Comparison of ENCODE assay signal across 35 cellular contexts in the genomic region with DNA sequence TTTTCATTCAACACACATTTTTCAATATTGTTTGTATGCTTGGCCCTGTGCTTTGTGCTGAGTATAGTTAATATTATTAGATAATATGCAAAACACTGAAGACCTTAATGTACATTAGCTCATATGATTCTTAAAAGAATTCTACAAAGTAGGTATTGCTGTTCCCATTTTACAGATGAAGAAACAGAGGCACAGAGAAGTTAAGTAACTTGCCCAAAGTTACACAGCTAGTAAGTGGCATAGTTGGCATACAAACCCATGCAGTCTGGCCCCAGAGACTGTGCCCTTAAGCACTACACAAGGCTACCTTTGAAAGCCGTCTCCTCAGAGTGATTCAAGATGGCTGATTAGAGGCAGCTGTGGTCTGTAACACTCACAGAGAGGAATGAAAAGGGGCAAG.
"Had no signal": no experiment of that assay in that cellular context is flagged by ENCODE, and none has a peak within 500 bp of the region (broad histone marks: within the 10 kb centered on the region; RNA-seq: fewer than 3 reads in every experiment).

No MANE protein-coding gene starts in this region.

- DNase-seq: Kasumi-1, MG63, MM.1S, MV-4-11, NCI-H1048, NCI-H1092, NCI-H1092 treated with DMSO at 0.1 percent for 48 hours, NCI-H1105, NCI-H1105 treated with DMSO at 0.1 percent for 48 hours, NCI-H1417, NCI-H1417 treated with DMSO at 0.1 percent for 48 hours, NCI-H1436, NCI-H1436 treated with DMSO at 0.1 percent for 48 hours, NCI-H146, NCI-H1694, NCI-H1694 treated with DMSO at 0.1 percent for 48 hours, NCI-H187, NCI-H187 treated with DMSO at 0.1 percent for 48 hours, NCI-H1930, NCI-H2029, NCI-H2029 treated with DMSO at 0.1 percent for 48 hours, NCI-H2081 treated with DMSO at 0.1 percent for 48 hours, NCI-H2107, NCI-H2171, NCI-H2171 treated with DMSO at 0.1 percent for 48 hours, NCI-H2227 treated with DMSO at 0.1 percent for 48 hours, NCI-H226, NCI-H345, NCI-H446, NCI-H446 treated with DMSO at 0.1 percent for 48 hours, NCI-H510A, NCI-H510A treated with DMSO at 0.1 percent for 48 hours, NCI-H524, NCI-H524 treated with DMSO at 0.1 percent for 48 hours, NCI-H526 had no signal

- H3K27me3 ChIP-seq: MG63 had no signal

- H3K9me3 ChIP-seq: MG63 had no signal

- H3K36me3 ChIP-seq: MG63 had no signal

- H3K4me3 ChIP-seq: MG63 had no signal
